33 cellular contexts compared by ENCODE assay signal in genomic region chr16:75660726-75661302, GRCh38. TPM values are rescaled to one million over a fixed set of nuclear protein-coding genes. Genes with fewer than 3 reads are reported as not detected.
A peak's percentile ranks its signal among the peaks of the same experiment; 100 is the strongest.
DNase-seq lines count a peak whose midpoint lies in the region; ATAC-seq, FAIRE-seq and TF ChIP-seq lines count a peak whose summit lies in the region.
"Had no signal": no experiment of that assay in that cellular context is flagged by ENCODE, and none has a peak within 500 bp of the region (broad histone marks: within the 10 kb centered on the region; RNA-seq: fewer than 3 reads in every experiment).

No MANE protein-coding gene starts in this region.

- H3K79me2 ChIP-seq in HepG2 (ENCODE audit: insufficient read depth, low read length), result no peaks in the 10 kb centered on the region

- DNase-seq in Right ventricle myocardium superior (no peak), right atrium auricular region (ENCODE audit: low spot score) (no peak), cerebellar cortex (ENCODE audit: low spot score) (peak; percentile 47), HepG2 (ENCODE audit: low spot score) (no peak), superior temporal gyrus (ENCODE audit: extremely low spot score) (peak; percentile 47), upper lobe of left lung (no peak)
- no peak for DNase-seq in stimulated activated CD4-positive, alpha-beta T cell treated with anti-CD3 and anti-CD28 coated beads, Interleukin-2, amount 100 ng/mL, for 48 hours
- DNase-seq in naive thymus-derived CD8-positive, alpha-beta T cell, result no peak
- DNase-seq: activated CD4-positive, alpha-beta T cell treated with anti-CD3 and anti-CD28 coated beads, Interleukin-2, amount 10 ng/mL, durations not matched to agents 24 days and 14 days; activated gamma-delta T cell; activated T-cell treated with anti-CD3 and anti-CD28 coated beads, Interleukin-2, amount 50 U/mL, for 4 hours; left colon; mesenchymal stem cell; NCI-H1092; NCI-H1694; NCI-H446; NCI-H774; stimulated activated CD4-positive, alpha-beta T cell treated with anti-CD3 and anti-CD28 coated beads, Interleukin-4, amount 100 ng/mL, for 24 hours; T1000 had no signal

- H3K36me3 Mint-ChIP-seq in naive thymus-derived CD8-positive, alpha-beta T cell, result peaks cover 8 to 38% (median 13%) of the 10 kb centered on the region in 3 donors

- H3K36me3 ChIP-seq in right atrium auricular region (peaks cover 34% of the 10 kb centered on the region), HepG2 (replicated peaks in 1 of 2; ENCODE audit: control insufficient read depth in 1 of 2, insufficient read depth in 2 of 2, low read length in 2 of 2) (peaks cover 13 to 34% of the 10 kb centered on the region in 2 experiments; a peak in 4 of 5 replicates), upper lobe of left lung (peaks cover 24 to 49% (median 31%) of the 10 kb centered on the region in 4 donors)

- H3K27me3 ChIP-seq in right atrium auricular region (no peaks in the 10 kb centered on the region), HepG2 (ENCODE audit: control insufficient read depth in 1 of 2, insufficient read depth in 2 of 2, low read length in 2 of 2) (no peaks in the 10 kb centered on the region), upper lobe of left lung (no peaks in the 10 kb centered on the region)
- H3K27me3 ChIP-seq: cardiac muscle cell had no signal

- peaks cover 10 to 11% (median 10%) of the 10 kb centered on the region in 4 donors for H3K4me1 Mint-ChIP-seq in naive thymus-derived CD8-positive, alpha-beta T cell
- H3K4me1 Mint-ChIP-seq: CD14-positive monocyte had no signal

- ATAC-seq in Right ventricle myocardium superior (ENCODE audit: poor library complexity), result peak; percentile 12
- ATAC-seq in HepG2, result peak; percentile 43
- ATAC-seq in naive thymus-derived CD8-positive, alpha-beta T cell, result no peak
- ATAC-seq in upper lobe of left lung (ENCODE audit: low FRiP score in 2 of 2), result no peak
- ATAC-seq: activated T-cell treated with anti-CD3 and anti-CD28 coated beads, Interleukin-2, amount 50 U/mL, for 4 hours; left colon had no signal

- TF ChIP-seq EP300 in HepG2 (IDR thresholded peaks at IDR 0.05; ENCODE audit: low read depth in 2 of 2, low read length in 2 of 2) (no peak), HepG2 (CRISPR knock-in tag; IDR thresholded peaks at IDR 0.05; ENCODE audit: borderline replicate concordance) (no peak), upper lobe of left lung (IDR thresholded peaks at IDR 0.05) (no peak)

- H3K9me3 Mint-ChIP-seq in naive thymus-derived CD8-positive, alpha-beta T cell, result no peaks in the 10 kb centered on the region
- H3K9me3 Mint-ChIP-seq: activated CD4-positive, alpha-beta T cell treated with anti-CD3 and anti-CD28 coated beads, Interleukin-2, amount 10 ng/mL, durations not matched to agents 24 days and 14 days; activated T-cell treated with anti-CD3 and anti-CD28 coated beads, Interleukin-2, amount 50 U/mL, for 4 hours had no signal

- in situ Hi-C loops in HepG2 (cut with HindIII; ENCODE audit: extremely low pct_ligation_motif_present, low pct_unique_long_range_greater_than_20kb), result no loop called here

- H3K4me3 ChIP-seq in right atrium auricular region (no peak overlapping the region), HepG2 (replicated peaks in 1 of 3; ENCODE audit: insufficient read depth in 1 of 3, low read depth in 2 of 3, low read length in 3 of 3) (no peak overlapping the region), upper lobe of left lung (no peak overlapping the region)
- H3K4me3 ChIP-seq: cardiac muscle cell had no signal

- H3K9ac ChIP-seq in HepG2 (ENCODE audit: insufficient read depth, low read depth, low read length), result no peak overlapping the region

- POLR2A ChIA-PET in HepG2 (lab: Yijun Ruan, JAX), result no interaction called here
- POLR2A ChIA-PET in naive thymus-derived CD8-positive, alpha-beta T cell (lab: Charles Lee), result interaction anchor here (1.3 kb wide), 1 partner anchor 12 kb away, joined by 3 read pairs; no protein-coding TSS in a partner anchor

- H2AFZ ChIP-seq in HepG2 (ENCODE audit: low read length), result no peak overlapping the region

- no peaks in the 10 kb centered on the region for H3K27me3 Mint-ChIP-seq in naive thymus-derived CD8-positive, alpha-beta T cell
- H3K27me3 Mint-ChIP-seq: activated CD4-positive, alpha-beta T cell treated with anti-CD3 and anti-CD28 coated beads, Interleukin-2, amount 10 ng/mL, durations not matched to agents 24 days and 14 days; progenitor cell of endocrine pancreas had no signal

- WGBS in HepG2 (ENCODE audit: low lambda C conversion rate), result 80% methylated on average over 4 of the region's 4 CpGs
- WGBS in upper lobe of left lung, 2 donors, result 72 to 78% methylated on average over 4 of the region's 4 CpGs

- no peak for FAIRE-seq in HepG2 (lab: Jason Lieb, UNC)
- FAIRE-seq: A204.1, astrocyte, D721Med, GM18507, H1, RCC 7860 had no signal

- TF ChIP-seq CTCF in right atrium auricular region (IDR thresholded peaks at IDR 0.05), result no peak
- no peak for TF ChIP-seq CTCF in HepG2 (CRISPR knock-in tag; IDR thresholded peaks at IDR 0.05)
- TF ChIP-seq CTCF in upper lobe of left lung (IDR thresholded peaks at IDR 0.05), result no peak

- TF ChIP-seq POLR2A in HepG2 (IDR thresholded peaks at IDR 0.05; ENCODE audit: insufficient read depth in 1 of 2, low read depth in 2 of 2, low read length in 2 of 2), result no peak
- no peak for TF ChIP-seq POLR2A in upper lobe of left lung (IDR thresholded peaks at IDR 0.05)

- BruUV-seq in HepG2 (replicated peaks; lab: Mats Ljungman, UMichigan), result no TSS peak

- peak overlapping the region in 4 of 10 donors; percentile 6 to 62 (median 53) for H3K27ac Mint-ChIP-seq in naive thymus-derived CD8-positive, alpha-beta T cell
- H3K27ac Mint-ChIP-seq: activated CD4-positive, alpha-beta T cell treated with anti-CD3 and anti-CD28 coated beads, Interleukin-2, amount 10 ng/mL, durations not matched to agents 24 days and 14 days; progenitor cell of endocrine pancreas had no signal

- CTCF ChIA-PET in HepG2 (lab: Yijun Ruan, JAX; ENCODE audit: low intra/inter-chr PET ratio, low total read pairs), result no interaction called here

- H3K4me1 ChIP-seq in right atrium auricular region (no peaks in the 10 kb centered on the region), HepG2 (ENCODE audit: insufficient read depth, low read length) (no peaks in the 10 kb centered on the region), upper lobe of left lung (peaks cover 0 to 3% (median 0%) of the 10 kb centered on the region in 4 donors)

- no peaks in the 10 kb centered on the region; the same call in none of the 2 replicates for H4K20me1 ChIP-seq in HepG2 (ENCODE audit: insufficient read depth, low read length)

- no peak overlapping the region for H3K4me2 ChIP-seq in HepG2 (ENCODE audit: low read depth, low read length)

- TF ChIP-seq RAD21 in HepG2 (CRISPR knock-in tag; IDR thresholded peaks at IDR 0.05), result no peak

- intact Hi-C loops in Right ventricle myocardium superior (cut with DNase I) (no loop called here), HepG2 (cut with micrococcal nuclease; ENCODE audit: unreplicated experiment) (no loop called here)

- no peak overlapping the region for H3K4me3 Mint-ChIP-seq in naive thymus-derived CD8-positive, alpha-beta T cell
- H3K4me3 Mint-ChIP-seq: activated CD4-positive, alpha-beta T cell treated with anti-CD3 and anti-CD28 coated beads, Interleukin-2, amount 10 ng/mL, durations not matched to agents 24 days and 14 days; activated T-cell treated with anti-CD3 and anti-CD28 coated beads, Interleukin-2, amount 50 U/mL, for 4 hours; CD14-positive monocyte had no signal

- no peak overlapping the region for H3K27ac ChIP-seq in right atrium auricular region
- no peak overlapping the region for H3K27ac ChIP-seq in HepG2 (ENCODE audit: extremely low read length, insufficient read depth, low read length)
- no peak overlapping the region for H3K27ac ChIP-seq in upper lobe of left lung
- H3K27ac ChIP-seq: cardiac muscle cell, VCaP had no signal

- H3K9me3 ChIP-seq in right atrium auricular region (no peaks in the 10 kb centered on the region), HepG2 (ENCODE audit: low read length) (no peaks in the 10 kb centered on the region), upper lobe of left lung (no peaks in the 10 kb centered on the region)

RNA-seq across cellular contexts. Expression of gene TERF2IP, which starts 13.2 kb away (rescaled TPM):
- 50.7 TPM for total RNA-seq in Right ventricle myocardium superior
- 10 to 100 TPM; 77.8 to 81.8 TPM for total RNA-seq in right atrium auricular region
- total RNA-seq in HepG2 (2016; rRNA removed; fragmentation: Illumina TruSeq; extraction: Trizol), result 50.2 and 53.1 TPM in 2 replicates
- 4.5 and 5.6 TPM in 2 replicates for total RNA-seq in HepG2 (2016; cell fraction: cytosol; rRNA removed; fragmentation: Illumina TruSeq; extraction: Trizol; ENCODE audit: low read depth)
- 47.0 and 50.4 TPM in 2 replicates for total RNA-seq in HepG2 (2016; cell fraction: insoluble cytoplasmic fraction; rRNA removed; fragmentation: Illumina TruSeq; extraction: Trizol)
- 15.4 and 16.3 TPM in 2 replicates for total RNA-seq in HepG2 (2016; cell fraction: membrane; rRNA removed; fragmentation: Illumina TruSeq; extraction: Trizol)
- 22.0 and 25.2 TPM in 2 replicates for total RNA-seq in HepG2 (2016; cell fraction: nucleus; rRNA removed; fragmentation: Illumina TruSeq; extraction: Trizol)
- 22.5 and 26.4 TPM in 2 replicates for polyA plus RNA-seq in HepG2 (2011; rRNA removed)
- polyA plus RNA-seq in HepG2 (2011; cell fraction: cytosol; rRNA removed), result 20.9 and 23.4 TPM in 2 replicates
- 16.9 and 23.8 TPM in 2 replicates for polyA plus RNA-seq in HepG2 (2011; cell fraction: nucleus; rRNA removed)
- 51.0 and 52.3 TPM in 2 replicates for polyA plus RNA-seq in HepG2 (2012)
- polyA plus RNA-seq in HepG2 (2016; cell fraction: cytosol; fragmentation: Illumina TruSeq; extraction: Trizol; ENCODE audit: low read depth), result 4.3 and 4.4 TPM in 2 replicates
- polyA plus RNA-seq in HepG2 (2016; cell fraction: insoluble cytoplasmic fraction; fragmentation: Illumina TruSeq; extraction: Trizol; ENCODE audit: low read depth), result 59.2 and 60.0 TPM in 2 replicates
- 10.4 and 10.7 TPM in 2 replicates for polyA plus RNA-seq in HepG2 (2016; cell fraction: membrane; fragmentation: Illumina TruSeq; extraction: Trizol; ENCODE audit: low read depth)
- polyA plus RNA-seq in HepG2 (2016; cell fraction: nucleus; fragmentation: Illumina TruSeq; extraction: Trizol; ENCODE audit: insufficient read depth, low read depth), result 40.1 and 43.8 TPM in 2 replicates
- polyA minus RNA-seq in HepG2 (2011; rRNA and poly(A)+ RNA removed; ENCODE audit: low replicate concordance), result 7.3 and 15.7 TPM in 2 replicates
- 20.4 and 22.3 TPM in 2 replicates for polyA minus RNA-seq in HepG2 (2011; cell fraction: cytosol; rRNA and poly(A)+ RNA removed)
- polyA minus RNA-seq in HepG2 (2011; cell fraction: nucleus; rRNA and poly(A)+ RNA removed), result 20.6 and 21.0 TPM in 2 replicates
- total RNA-seq in naive thymus-derived CD8-positive, alpha-beta T cell, result 10 to 100 TPM; 89.8 to 92.1 TPM
- polyA plus RNA-seq in naive thymus-derived CD8-positive, alpha-beta T cell, result 100 to 1,000 TPM in 2 of 3 donors, 10 to 100 TPM in 1; 96.4 to 137 (median 125) TPM
- total RNA-seq in upper lobe of left lung, result 10 to 100 TPM; 45.1 to 70.0 (median 59.1) TPM

RNA-seq across cellular contexts. Expression of gene KARS1, which starts 13.3 kb away (rescaled TPM):
- total RNA-seq in Right ventricle myocardium superior, result 137 TPM
- total RNA-seq in right atrium auricular region, result 100 to 1,000 TPM in 1 of 2 donors, 10 to 100 TPM in 1; 88.9 to 100 TPM
- total RNA-seq in HepG2 (2016; rRNA removed; fragmentation: Illumina TruSeq; extraction: Trizol), result 276 and 379 TPM in 2 replicates
- 95.8 and 98.0 TPM in 2 replicates for total RNA-seq in HepG2 (2016; cell fraction: cytosol; rRNA removed; fragmentation: Illumina TruSeq; extraction: Trizol; ENCODE audit: low read depth)
- total RNA-seq in HepG2 (2016; cell fraction: insoluble cytoplasmic fraction; rRNA removed; fragmentation: Illumina TruSeq; extraction: Trizol), result 278 and 398 TPM in 2 replicates
- total RNA-seq in HepG2 (2016; cell fraction: membrane; rRNA removed; fragmentation: Illumina TruSeq; extraction: Trizol), result 157 and 166 TPM in 2 replicates
- total RNA-seq in HepG2 (2016; cell fraction: nucleus; rRNA removed; fragmentation: Illumina TruSeq; extraction: Trizol), result 113 and 115 TPM in 2 replicates
- polyA plus RNA-seq in HepG2 (2011; rRNA removed), result 111 and 141 TPM in 2 replicates
- polyA plus RNA-seq in HepG2 (2011; cell fraction: cytosol; rRNA removed), result 112 and 133 TPM in 2 replicates
- polyA plus RNA-seq in HepG2 (2011; cell fraction: nucleus; rRNA removed), result 47.2 and 50.5 TPM in 2 replicates
- polyA plus RNA-seq in HepG2 (2012), result 147 and 191 TPM in 2 replicates
- polyA plus RNA-seq in HepG2 (2016; cell fraction: cytosol; fragmentation: Illumina TruSeq; extraction: Trizol; ENCODE audit: low read depth), result 70.1 and 76.3 TPM in 2 replicates
- polyA plus RNA-seq in HepG2 (2016; cell fraction: insoluble cytoplasmic fraction; fragmentation: Illumina TruSeq; extraction: Trizol; ENCODE audit: low read depth), result 373 and 381 TPM in 2 replicates
- 126 and 136 TPM in 2 replicates for polyA plus RNA-seq in HepG2 (2016; cell fraction: membrane; fragmentation: Illumina TruSeq; extraction: Trizol; ENCODE audit: low read depth)
- polyA plus RNA-seq in HepG2 (2016; cell fraction: nucleus; fragmentation: Illumina TruSeq; extraction: Trizol; ENCODE audit: insufficient read depth, low read depth), result 131 and 143 TPM in 2 replicates
- 97.4 and 136 TPM in 2 replicates for polyA minus RNA-seq in HepG2 (2011; rRNA and poly(A)+ RNA removed; ENCODE audit: low replicate concordance)
- polyA minus RNA-seq in HepG2 (2011; cell fraction: cytosol; rRNA and poly(A)+ RNA removed), result 71.7 and 75.4 TPM in 2 replicates
- 102 and 113 TPM in 2 replicates for polyA minus RNA-seq in HepG2 (2011; cell fraction: nucleus; rRNA and poly(A)+ RNA removed)
- 100 to 1,000 TPM; 140 to 142 TPM for total RNA-seq in naive thymus-derived CD8-positive, alpha-beta T cell
- 100 to 1,000 TPM; 194 to 214 (median 209) TPM for polyA plus RNA-seq in naive thymus-derived CD8-positive, alpha-beta T cell
- total RNA-seq in upper lobe of left lung, result 10 to 100 TPM; 59.4 to 94.2 (median 86.3) TPM

RNA-seq across cellular contexts. Expression of gene CPHXL2, which starts 16.0 kb away (rescaled TPM):
- total RNA-seq in Right ventricle myocardium superior (not detected), right atrium auricular region (not detected), HepG2 (2016; rRNA removed; fragmentation: Illumina TruSeq; extraction: Trizol) (not detected in 2 replicates), upper lobe of left lung (not detected)
- total RNA-seq in HepG2 (2016; cell fraction: cytosol; rRNA removed; fragmentation: Illumina TruSeq; extraction: Trizol; ENCODE audit: low read depth), result not detected in 2 replicates
- not detected in 2 replicates for total RNA-seq in HepG2 (2016; cell fraction: insoluble cytoplasmic fraction; rRNA removed; fragmentation: Illumina TruSeq; extraction: Trizol)
- total RNA-seq in HepG2 (2016; cell fraction: membrane; rRNA removed; fragmentation: Illumina TruSeq; extraction: Trizol), result not detected in 2 replicates
- total RNA-seq in HepG2 (2016; cell fraction: nucleus; rRNA removed; fragmentation: Illumina TruSeq; extraction: Trizol), result not detected in 2 replicates
- polyA plus RNA-seq in HepG2 (2011; rRNA removed), result not detected in 2 replicates
- not detected in 2 replicates for polyA plus RNA-seq in HepG2 (2011; cell fraction: cytosol; rRNA removed)
- not detected in 2 replicates for polyA plus RNA-seq in HepG2 (2011; cell fraction: nucleus; rRNA removed)
- not detected in 2 replicates for polyA plus RNA-seq in HepG2 (2012)
- not detected in 2 replicates for polyA plus RNA-seq in HepG2 (2016; cell fraction: cytosol; fragmentation: Illumina TruSeq; extraction: Trizol; ENCODE audit: low read depth)
- not detected in 2 replicates for polyA plus RNA-seq in HepG2 (2016; cell fraction: insoluble cytoplasmic fraction; fragmentation: Illumina TruSeq; extraction: Trizol; ENCODE audit: low read depth)
- not detected in 2 replicates for polyA plus RNA-seq in HepG2 (2016; cell fraction: membrane; fragmentation: Illumina TruSeq; extraction: Trizol; ENCODE audit: low read depth)
- polyA plus RNA-seq in HepG2 (2016; cell fraction: nucleus; fragmentation: Illumina TruSeq; extraction: Trizol; ENCODE audit: insufficient read depth, low read depth), result not detected in 2 replicates
- not detected in 2 replicates for polyA minus RNA-seq in HepG2 (2011; rRNA and poly(A)+ RNA removed; ENCODE audit: low replicate concordance)
- not detected in 2 replicates for polyA minus RNA-seq in HepG2 (2011; cell fraction: cytosol; rRNA and poly(A)+ RNA removed)
- polyA minus RNA-seq in HepG2 (2011; cell fraction: nucleus; rRNA and poly(A)+ RNA removed), result not detected in 2 replicates
- total RNA-seq in naive thymus-derived CD8-positive, alpha-beta T cell, result not detected
- not detected for polyA plus RNA-seq in naive thymus-derived CD8-positive, alpha-beta T cell
- total RNA-seq: activated CD4-positive, alpha-beta T cell treated with anti-CD3 and anti-CD28 coated beads, Interleukin-2, amount 10 ng/mL, durations not matched to agents 24 days and 14 days; activated T-cell treated with anti-CD3 and anti-CD28 coated beads, Interleukin-2, amount 50 U/mL, for 4 hours; astrocyte; cardiac muscle cell; H1; HT1080; left colon; M059J; progenitor cell of endocrine pancreas; subcutaneous adipose tissue; urinary bladder had no signal
- polyA plus RNA-seq: cardiac muscle cell, CD14-positive monocyte, H1, urinary bladder had no signal

RNA-seq across cellular contexts. Expression of gene ADAT1, which starts 37.7 kb away (rescaled TPM):
- total RNA-seq in Right ventricle myocardium superior, result 19.3 TPM
- total RNA-seq in right atrium auricular region, result 10 to 100 TPM; 20.4 to 23.7 TPM
- total RNA-seq in HepG2 (2016; rRNA removed; fragmentation: Illumina TruSeq; extraction: Trizol), result 40.8 and 50.7 TPM in 2 replicates
- total RNA-seq in HepG2 (2016; cell fraction: cytosol; rRNA removed; fragmentation: Illumina TruSeq; extraction: Trizol; ENCODE audit: low read depth), result 13.1 and 19.3 TPM in 2 replicates
- 36.9 and 42.7 TPM in 2 replicates for total RNA-seq in HepG2 (2016; cell fraction: insoluble cytoplasmic fraction; rRNA removed; fragmentation: Illumina TruSeq; extraction: Trizol)
- 27.3 and 35.6 TPM in 2 replicates for total RNA-seq in HepG2 (2016; cell fraction: membrane; rRNA removed; fragmentation: Illumina TruSeq; extraction: Trizol)
- total RNA-seq in HepG2 (2016; cell fraction: nucleus; rRNA removed; fragmentation: Illumina TruSeq; extraction: Trizol), result 52.6 and 53.3 TPM in 2 replicates
- 15.5 and 18.4 TPM in 2 replicates for polyA plus RNA-seq in HepG2 (2011; rRNA removed)
- polyA plus RNA-seq in HepG2 (2011; cell fraction: cytosol; rRNA removed), result 12.6 and 18.0 TPM in 2 replicates
- polyA plus RNA-seq in HepG2 (2011; cell fraction: nucleus; rRNA removed), result 16.4 and 28.9 TPM in 2 replicates
- polyA plus RNA-seq in HepG2 (2012), result 15.1 and 16.1 TPM in 2 replicates
- 3.0 and 3.6 TPM in 2 replicates for polyA plus RNA-seq in HepG2 (2016; cell fraction: cytosol; fragmentation: Illumina TruSeq; extraction: Trizol; ENCODE audit: low read depth)
- polyA plus RNA-seq in HepG2 (2016; cell fraction: insoluble cytoplasmic fraction; fragmentation: Illumina TruSeq; extraction: Trizol; ENCODE audit: low read depth), result 29.9 and 30.3 TPM in 2 replicates
- polyA plus RNA-seq in HepG2 (2016; cell fraction: membrane; fragmentation: Illumina TruSeq; extraction: Trizol; ENCODE audit: low read depth), result 11.9 and 13.6 TPM in 2 replicates
- 56.7 and 65.5 TPM in 2 replicates for polyA plus RNA-seq in HepG2 (2016; cell fraction: nucleus; fragmentation: Illumina TruSeq; extraction: Trizol; ENCODE audit: insufficient read depth, low read depth)
- polyA minus RNA-seq in HepG2 (2011; rRNA and poly(A)+ RNA removed; ENCODE audit: low replicate concordance), result 23.3 and 62.1 TPM in 2 replicates
- 12.8 and 13.9 TPM in 2 replicates for polyA minus RNA-seq in HepG2 (2011; cell fraction: cytosol; rRNA and poly(A)+ RNA removed)
- polyA minus RNA-seq in HepG2 (2011; cell fraction: nucleus; rRNA and poly(A)+ RNA removed), result 32.4 and 41.4 TPM in 2 replicates
- total RNA-seq in naive thymus-derived CD8-positive, alpha-beta T cell, result 10 to 100 TPM; 66.6 to 69.6 TPM
- 10 to 100 TPM; 35.0 to 41.5 (median 39.8) TPM for polyA plus RNA-seq in naive thymus-derived CD8-positive, alpha-beta T cell
- total RNA-seq in upper lobe of left lung, result 10 to 100 TPM; 30.6 to 77.5 (median 46.7) TPM

RNA-seq across cellular contexts. Expression of gene DUXB, which starts 40.4 kb away (rescaled TPM):
- not detected for total RNA-seq in Right ventricle myocardium superior
- not detected for total RNA-seq in right atrium auricular region
- total RNA-seq in HepG2 (2016; rRNA removed; fragmentation: Illumina TruSeq; extraction: Trizol), result not detected in 2 replicates
- total RNA-seq in HepG2 (2016; cell fraction: cytosol; rRNA removed; fragmentation: Illumina TruSeq; extraction: Trizol; ENCODE audit: low read depth), result not detected in 2 replicates
- not detected in 2 replicates for total RNA-seq in HepG2 (2016; cell fraction: insoluble cytoplasmic fraction; rRNA removed; fragmentation: Illumina TruSeq; extraction: Trizol)
- not detected in 2 replicates for total RNA-seq in HepG2 (2016; cell fraction: membrane; rRNA removed; fragmentation: Illumina TruSeq; extraction: Trizol)
- total RNA-seq in HepG2 (2016; cell fraction: nucleus; rRNA removed; fragmentation: Illumina TruSeq; extraction: Trizol), result not detected in 2 replicates
- polyA plus RNA-seq in HepG2 (2011; rRNA removed), result not detected in 2 replicates
- polyA plus RNA-seq in HepG2 (2011; cell fraction: cytosol; rRNA removed), result not detected in 2 replicates
- polyA plus RNA-seq in HepG2 (2011; cell fraction: nucleus; rRNA removed), result not detected in 2 replicates
- polyA plus RNA-seq in HepG2 (2012), result not detected in 2 replicates
- polyA plus RNA-seq in HepG2 (2016; cell fraction: cytosol; fragmentation: Illumina TruSeq; extraction: Trizol; ENCODE audit: low read depth), result not detected in 2 replicates
- not detected in 2 replicates for polyA plus RNA-seq in HepG2 (2016; cell fraction: insoluble cytoplasmic fraction; fragmentation: Illumina TruSeq; extraction: Trizol; ENCODE audit: low read depth)
- polyA plus RNA-seq in HepG2 (2016; cell fraction: membrane; fragmentation: Illumina TruSeq; extraction: Trizol; ENCODE audit: low read depth), result not detected in 2 replicates
- polyA plus RNA-seq in HepG2 (2016; cell fraction: nucleus; fragmentation: Illumina TruSeq; extraction: Trizol; ENCODE audit: insufficient read depth, low read depth), result not detected in 2 replicates
- polyA minus RNA-seq in HepG2 (2011; rRNA and poly(A)+ RNA removed; ENCODE audit: low replicate concordance), result not detected in 2 replicates
- not detected in 2 replicates for polyA minus RNA-seq in HepG2 (2011; cell fraction: cytosol; rRNA and poly(A)+ RNA removed)
- polyA minus RNA-seq in HepG2 (2011; cell fraction: nucleus; rRNA and poly(A)+ RNA removed), result not detected in 2 replicates
- not detected for total RNA-seq in naive thymus-derived CD8-positive, alpha-beta T cell
- not detected for polyA plus RNA-seq in naive thymus-derived CD8-positive, alpha-beta T cell
- not detected for total RNA-seq in upper lobe of left lung
- total RNA-seq: activated CD4-positive, alpha-beta T cell treated with anti-CD3 and anti-CD28 coated beads, Interleukin-2, amount 10 ng/mL, durations not matched to agents 24 days and 14 days; activated T-cell treated with anti-CD3 and anti-CD28 coated beads, Interleukin-2, amount 50 U/mL, for 4 hours; astrocyte; cardiac muscle cell; H1; HT1080; left colon; M059J; progenitor cell of endocrine pancreas; subcutaneous adipose tissue; urinary bladder had no signal
- polyA plus RNA-seq: cardiac muscle cell, CD14-positive monocyte, H1, urinary bladder had no signal

Comparison
In these comparisons a context has a peak if more than half of its experiments do, and no peak if none do; other contexts are left out.
1. ATAC-seq: peak in Right ventricle myocardium superior (single experiment) and HepG2 (single experiment); none in naive thymus-derived CD8-positive, alpha-beta T cell (0 of 2) and upper lobe of left lung (0 of 2).
2. DNase-seq: peak in cerebellar cortex (single experiment) and superior temporal gyrus (single experiment); none in Right ventricle myocardium superior (single experiment), right atrium auricular region (single experiment), HepG2 (single experiment), stimulated activated CD4-positive, alpha-beta T cell treated with anti-CD3 and anti-CD28 coated beads, Interleukin-2, amount 100 ng/mL, for 48 hours (0 of 2), naive thymus-derived CD8-positive, alpha-beta T cell (0 of 10) and upper lobe of left lung (0 of 2).